Comparison of ENCODE assay signal across 11 cellular contexts in the genomic region with DNA sequence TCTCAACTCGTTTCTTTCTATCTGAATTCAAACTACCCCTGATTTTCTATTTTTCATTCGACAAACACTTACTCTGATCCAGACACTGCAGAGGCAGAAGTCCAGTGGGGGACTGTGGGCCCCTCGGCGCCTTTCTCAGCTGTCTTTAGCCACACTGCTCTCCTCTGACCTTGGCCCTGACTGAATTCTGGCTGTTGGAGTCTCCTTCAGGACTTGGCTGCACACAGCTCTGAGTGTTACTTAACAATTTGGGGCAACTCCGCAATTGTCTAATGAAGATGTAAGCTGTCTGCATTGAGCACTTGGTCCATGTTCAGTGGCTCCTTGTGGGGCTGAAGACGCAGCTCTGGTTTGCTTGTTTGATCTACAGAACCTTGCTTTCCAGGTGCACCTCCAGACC.
"Had no signal": no experiment of that assay in that cellular context is flagged by ENCODE, and none has a peak within 500 bp of the region (broad histone marks: within the 10 kb centered on the region; RNA-seq: fewer than 3 reads in every experiment).

No MANE protein-coding gene starts in this region.

- DNase-seq: GM23248, GOT3, H7, H9, HCEC 1CT, HFFc6 had no signal

- ATAC-seq: GM23338, HCT116 had no signal

- H3K4me2 ChIP-seq: GM23338 had no signal

- H3K9me3 ChIP-seq: HAP-1 had no signal

- H3K9ac ChIP-seq: GM23248 had no signal

- H3K27ac ChIP-seq: GM23248 had no signal

- H3K4me3 ChIP-seq: GM23248, GM23338, HAP-1 had no signal

- H3K4me1 ChIP-seq: HAP-1 had no signal

- FAIRE-seq: H1, H54 had no signal

- H2AFZ ChIP-seq: GM23248, GM23338 had no signal

- H3K36me3 ChIP-seq: HAP-1 had no signal
